In the genomic region with DNA sequence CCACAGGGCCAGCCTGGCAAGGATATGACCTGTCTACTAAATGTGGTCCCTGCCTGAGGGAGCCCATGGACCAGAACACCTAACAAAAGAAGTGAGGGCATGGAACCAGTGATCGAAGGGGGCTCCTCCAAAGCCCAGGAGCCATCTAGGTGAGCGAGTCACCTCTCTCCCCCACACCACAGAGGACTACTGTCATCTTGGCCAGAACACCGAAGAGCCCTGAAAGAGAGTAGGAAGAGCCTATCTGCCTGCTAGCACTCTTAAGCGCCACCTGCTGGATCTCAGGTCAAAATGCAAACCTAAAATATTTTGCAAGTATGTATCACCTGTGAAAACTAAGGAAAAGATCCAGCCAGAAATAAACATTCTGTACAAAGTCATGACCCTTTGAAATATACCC, we compare ENCODE assay signal across 9 cellular contexts.
DNase-seq lines count a peak whose midpoint lies in the region; ATAC-seq, FAIRE-seq and TF ChIP-seq lines count a peak whose summit lies in the region.
"Had no signal": no experiment of that assay in that cellular context is flagged by ENCODE, and none has a peak within 500 bp of the region (broad histone marks: within the 10 kb centered on the region; RNA-seq: fewer than 3 reads in every experiment).

No MANE protein-coding gene starts in this region.

- H3K4me2 ChIP-seq in SK-N-SH = no peak overlapping the region

- no peaks in the 10 kb centered on the region for H3K27me3 ChIP-seq in SK-N-SH (ENCODE audit: insufficient read depth)

- no peaks in the 10 kb centered on the region for H3K4me1 ChIP-seq in SK-N-SH (ENCODE audit: control insufficient read depth in 1 of 2, insufficient read depth in 2 of 2, low read depth in 1 of 2, low read length in 1 of 2)

- intact Hi-C loops in sciatic nerve (cut with DNase I) = no loop called here

- DNase-seq in GM18507 (ENCODE audit: extremely low spot score, insufficient read length, low read depth) = peak; percentile 1
- DNase-seq in SK-N-SH = peak; percentile 3
- DNase-seq in superior temporal gyrus (ENCODE audit: extremely low spot score) = peak; percentile 5
- no peak for DNase-seq in H4 (ENCODE audit: low spot score)
- DNase-seq in sciatic nerve (ENCODE audit: low spot score) = no peak

- POLR2A ChIA-PET in SK-N-SH (lab: Yijun Ruan, JAX) = no interaction called here

- no peaks in the 10 kb centered on the region for H3K36me3 ChIP-seq in SK-N-SH (replicated peaks in 1 of 2; ENCODE audit: control insufficient read depth in 1 of 2, insufficient read depth in 2 of 2, low read length in 1 of 2)

- TF ChIP-seq CTCF in C4-2B (conservative IDR thresholded peaks at IDR 0.05) (peak; percentile 73), SK-N-SH (IDR thresholded peaks at IDR 0.05) (peak; percentile 65)

- WGBS in SK-N-SH (ENCODE audit: low lambda C conversion rate) = 6% methylated on average over 4 of the region's 4 CpGs

- H3K9ac ChIP-seq in SK-N-SH = no peak overlapping the region

- CTCF ChIA-PET in SK-N-SH (lab: Yijun Ruan, JAX) = interaction anchor here (0.8 to 1.5 kb wide), 3 partner anchors 8 to 690 kb away, joined by 3 to 4 read pairs (median 3); no protein-coding TSS in a partner anchor

- no peaks in the 10 kb centered on the region for H4K20me1 ChIP-seq in SK-N-SH (ENCODE audit: insufficient read depth)

- H3K27ac ChIP-seq in C4-2B = no peak overlapping the region
- H3K27ac ChIP-seq in SK-N-SH (ENCODE audit: low read depth in 2 of 2, low read length in 1 of 2) = no peak overlapping the region

- H3K4me3 ChIP-seq in SK-N-SH (ENCODE audit: low read depth in 2 of 2, low read length in 1 of 2) = no peak overlapping the region

- no peaks in the 10 kb centered on the region for H3K79me2 ChIP-seq in SK-N-SH (ENCODE audit: insufficient read depth)

- no peaks in the 10 kb centered on the region for H3K9me3 ChIP-seq in SK-N-SH

- TF ChIP-seq EP300 in SK-N-SH (IDR thresholded peaks at IDR 0.05; ENCODE audit: borderline replicate concordance in 1 of 2, low read depth in 1 of 2, low read length in 1 of 2) = no peak

- H3K9me2 ChIP-seq in SK-N-SH = no peaks in the 10 kb centered on the region

- H2AFZ ChIP-seq in SK-N-SH (ENCODE audit: low read depth) = no peak overlapping the region

- peak; percentile 87 for FAIRE-seq in GM18507 (lab: Jason Lieb, UNC)
- FAIRE-seq: colon had no signal

- ATAC-seq in HG03159 (IDR thresholded peaks at IDR 0.05; ENCODE audit: unreplicated experiment) = peak; percentile 88
- ATAC-seq in esophagus mucosa = peak; percentile 23
- no peak for ATAC-seq in sciatic nerve

- peak; percentile 44; the same call in 1 of the 2 replicates for TF ChIP-seq RAD21 in SK-N-SH (IDR thresholded peaks at IDR 0.05; ENCODE audit: low read length)

- no peaks in the 10 kb centered on the region for H3F3A ChIP-seq in SK-N-SH (replicated peaks; ENCODE audit: insufficient read depth)

TF ChIP-seq in SK-N-SH, 30 proteins besides CTCF, POLR2A, EP300 and RAD21:
- TF ChIP-seq, protein P1, sequence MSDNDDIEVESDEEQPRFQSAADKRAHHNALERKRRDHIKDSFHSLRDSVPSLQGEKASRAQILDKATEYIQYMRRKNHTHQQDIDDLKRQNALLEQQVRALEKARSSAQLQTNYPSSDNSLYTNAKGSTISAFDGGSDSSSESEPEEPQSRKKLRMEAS (IDR thresholded peaks at IDR 0.05; ENCODE audit: low read depth) = no peak
- TF ChIP-seq EZH2phosphoT487 (IDR thresholded peaks at IDR 0.05; ENCODE audit: borderline replicate concordance, low read depth) (no peak), RFX5 (IDR thresholded peaks at IDR 0.05; ENCODE audit: low read length) (no peak), SMC3 (IDR thresholded peaks at IDR 0.05; ENCODE audit: low read depth, low read length) (0 out of 2 replicates have a peak, but pooled peaks have one; percentile 4)
- TF ChIP-seq, protein P2, sequence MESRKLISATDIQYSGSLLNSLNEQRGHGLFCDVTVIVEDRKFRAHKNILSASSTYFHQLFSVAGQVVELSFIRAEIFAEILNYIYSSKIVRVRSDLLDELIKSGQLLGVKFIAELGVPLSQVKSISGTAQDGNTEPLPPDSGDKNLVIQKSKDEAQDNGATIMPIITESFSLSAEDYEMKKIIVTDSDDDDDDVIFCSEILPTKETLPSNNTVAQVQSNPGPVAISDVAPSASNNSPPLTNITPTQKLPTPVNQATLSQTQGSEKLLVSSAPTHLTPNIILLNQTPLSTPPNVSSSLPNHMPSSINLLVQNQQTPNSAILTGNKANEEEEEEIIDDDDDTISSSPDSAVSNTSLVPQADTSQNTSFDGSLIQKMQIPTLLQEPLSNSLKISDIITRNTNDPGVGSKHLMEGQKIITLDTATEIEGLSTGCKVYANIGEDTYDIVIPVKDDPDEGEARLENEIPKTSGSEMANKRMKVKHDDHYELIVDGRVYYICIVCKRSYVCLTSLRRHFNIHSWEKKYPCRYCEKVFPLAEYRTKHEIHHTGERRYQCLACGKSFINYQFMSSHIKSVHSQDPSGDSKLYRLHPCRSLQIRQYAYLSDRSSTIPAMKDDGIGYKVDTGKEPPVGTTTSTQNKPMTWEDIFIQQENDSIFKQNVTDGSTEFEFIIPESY (IDR thresholded peaks at IDR 0.05; ENCODE audit: borderline replicate concordance, low read depth) = no peak
- TF ChIP-seq, protein P3, sequence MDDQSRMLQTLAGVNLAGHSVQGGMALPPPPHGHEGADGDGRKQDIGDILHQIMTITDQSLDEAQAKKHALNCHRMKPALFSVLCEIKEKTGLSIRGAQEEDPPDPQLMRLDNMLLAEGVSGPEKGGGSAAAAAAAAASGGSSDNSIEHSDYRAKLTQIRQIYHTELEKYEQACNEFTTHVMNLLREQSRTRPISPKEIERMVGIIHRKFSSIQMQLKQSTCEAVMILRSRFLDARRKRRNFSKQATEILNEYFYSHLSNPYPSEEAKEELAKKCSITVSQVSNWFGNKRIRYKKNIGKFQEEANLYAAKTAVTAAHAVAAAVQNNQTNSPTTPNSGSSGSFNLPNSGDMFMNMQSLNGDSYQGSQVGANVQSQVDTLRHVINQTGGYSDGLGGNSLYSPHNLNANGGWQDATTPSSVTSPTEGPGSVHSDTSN (IDR thresholded peaks at IDR 0.05) = no peak

Comparison
In these comparisons a context has a peak if more than half of its experiments do, and no peak if none do; other contexts are left out.
1. DNase-seq: peak in GM18507 (single experiment), SK-N-SH (single experiment) and superior temporal gyrus (single experiment); none in H4 (single experiment) and sciatic nerve (single experiment).